In genomic region chr6:119620846-119621570, GRCh38 we compare ENCODE assay signal across 13 cellular contexts.
A peak's percentile ranks its signal among the peaks of the same experiment; 100 is the strongest.
DNase-seq lines count a peak whose midpoint lies in the region; FAIRE-seq and TF ChIP-seq lines count a peak whose summit lies in the region.
"Had no signal": no experiment of that assay in that cellular context is flagged by ENCODE, and none has a peak within 500 bp of the region (broad histone marks: within the 10 kb centered on the region; RNA-seq: fewer than 3 reads in every experiment).

No MANE protein-coding gene starts in this region.

- FAIRE-seq in urothelium cell line (lab: Jason Lieb, UNC): no peak

- WGBS in hepatocyte (ENCODE audit: low lambda C conversion rate, missing lambda C conversion rate): 45% methylated on average over 4 of the region's 4 CpGs

- no peak for TF ChIP-seq CTCF in hepatocyte (IDR thresholded peaks at IDR 0.05; ENCODE audit: poor library complexity)

- no peaks in the 10 kb centered on the region for H3K36me3 ChIP-seq in adipocyte (ENCODE audit: control insufficient read depth, insufficient read depth, low read length, severe bottlenecking)
- no peaks in the 10 kb centered on the region for H3K36me3 ChIP-seq in hepatocyte (replicated peaks; ENCODE audit: insufficient read depth, low read depth)
- H3K36me3 ChIP-seq: tibial nerve had no signal

- H3K27me3 ChIP-seq in adipocyte (replicated peaks; ENCODE audit: control insufficient read depth, insufficient read depth, low read length) (no peaks in the 10 kb centered on the region), hepatocyte (no peaks in the 10 kb centered on the region)
- H3K27me3 ChIP-seq: tibial nerve had no signal

- no peaks in the 10 kb centered on the region for H3K79me2 ChIP-seq in hepatocyte

- no peaks in the 10 kb centered on the region for H3K9me2 ChIP-seq in hepatocyte (replicated peaks; ENCODE audit: insufficient read depth)

- H3K4me1 ChIP-seq in adipocyte (ENCODE audit: control insufficient read depth, insufficient read depth, low read length) (peaks cover 22% of the 10 kb centered on the region), hepatocyte (ENCODE audit: insufficient read depth) (peaks cover 5% of the 10 kb centered on the region)
- H3K4me1 ChIP-seq: tibial nerve had no signal

- no peak overlapping the region for H3K4me2 ChIP-seq in hepatocyte

- H3K27ac ChIP-seq in hepatocyte: peak overlapping the region; percentile 71
- H3K27ac ChIP-seq: tibial nerve had no signal

- H3K4me3 ChIP-seq in adipocyte (ENCODE audit: low read length) (peak overlapping the region; percentile 8), hepatocyte (no peak overlapping the region)
- H3K4me3 ChIP-seq: tibial nerve had no signal

- no peaks in the 10 kb centered on the region for H3K9me3 ChIP-seq in adipocyte (ENCODE audit: control insufficient read depth, low read length)
- H3K9me3 ChIP-seq in hepatocyte (ENCODE audit: low read depth): no peaks in the 10 kb centered on the region
- H3K9me3 ChIP-seq: tibial nerve had no signal

- peak overlapping the region; percentile 40 for H3K9ac ChIP-seq in adipocyte (ENCODE audit: low read length)

- DNase-seq in HPDE6-E6E7 (ENCODE audit: extremely low spot score) (peak; percentile 32), adipocyte (ENCODE audit: low read depth) (peak; percentile 85), hepatocyte (ENCODE audit: low spot score) (peak; percentile 22), urothelium cell line (ENCODE audit: low spot score) (peak; percentile 64), NCI-H1417 (lab: John Stamatoyannopoulos, UW) (no peak), hypothalamus (lab: John Stamatoyannopoulos, UW) (no peak), retina (no peak)
- DNase-seq: activated naive CD8-positive, alpha-beta T cell treated with anti-CD3 and anti-CD28 coated beads for 36 hours; DND-41; effector memory CD4-positive, alpha-beta T cell; NCI-H524; occipital lobe had no signal

- no peaks in the 10 kb centered on the region for H4K20me1 ChIP-seq in hepatocyte (ENCODE audit: insufficient read depth, poor library complexity, severe bottlenecking)

- H2AFZ ChIP-seq in hepatocyte: no peak overlapping the region

Comparison
In these comparisons a context has a peak if more than half of its experiments do, and no peak if none do; other contexts are left out.
1. DNase-seq: peak in HPDE6-E6E7 (single experiment), adipocyte (single experiment), hepatocyte (single experiment) and urothelium cell line (single experiment); none in NCI-H1417 (0 of 3), hypothalamus (0 of 51) and retina (single experiment).